Comparison of ENCODE assay signal across 19 cellular contexts in genomic region chr15:99978426-99978825, GRCh38.
"Had no signal": no experiment of that assay in that cellular context is flagged by ENCODE, and none has a peak within 500 bp of the region (broad histone marks: within the 10 kb centered on the region; RNA-seq: fewer than 3 reads in every experiment).

No MANE protein-coding gene starts in this region.

- H3K36me3 Mint-ChIP-seq: naive thymus-derived CD8-positive, alpha-beta T cell had no signal

- H3K4me1 Mint-ChIP-seq: naive thymus-derived CD8-positive, alpha-beta T cell had no signal

- H3K9me3 Mint-ChIP-seq: effector memory CD8-positive, alpha-beta T cell; naive thymus-derived CD8-positive, alpha-beta T cell had no signal

- H3K27me3 ChIP-seq: esophagus squamous epithelium, gastroesophageal sphincter, right atrium auricular region, sigmoid colon, stomach, transverse colon had no signal

- H3K4me3 ChIP-seq: esophagus squamous epithelium, gastroesophageal sphincter, mucosa of descending colon, right atrium auricular region, sigmoid colon, skin epidermis, stomach, thoracic aorta, transverse colon had no signal

- H3K27me3 Mint-ChIP-seq: naive thymus-derived CD8-positive, alpha-beta T cell had no signal

- H3K4me1 ChIP-seq: sigmoid colon, stomach, transverse colon had no signal

- H3K27ac ChIP-seq: esophagus squamous epithelium, gastroesophageal sphincter, neutrophil, right atrium auricular region, sigmoid colon, stomach, thoracic aorta, transverse colon had no signal

- H3K36me3 ChIP-seq: esophagus squamous epithelium, neutrophil, right atrium auricular region, sigmoid colon, thoracic aorta, transverse colon had no signal

- ATAC-seq: effector memory CD8-positive, alpha-beta T cell; gastroesophageal sphincter; left colon; mucosa of descending colon; naive thymus-derived CD8-positive, alpha-beta T cell had no signal

- H3K4me3 Mint-ChIP-seq: effector memory CD8-positive, alpha-beta T cell; naive thymus-derived CD8-positive, alpha-beta T cell had no signal

- H3K9me3 ChIP-seq: esophagus squamous epithelium, gastroesophageal sphincter, mucosa of descending colon, neutrophil, right atrium auricular region, sigmoid colon, stomach, thoracic aorta, transverse colon had no signal

- DNase-seq: effector memory CD8-positive, alpha-beta T cell; esophagus squamous epithelium; foreskin fibroblast; glutamatergic neuron; left colon; mammary epithelial cell; mucosa of descending colon; naive thymus-derived CD8-positive, alpha-beta T cell; sigmoid colon; stimulated activated CD4-positive, alpha-beta T cell treated with anti-CD3 and anti-CD28 coated beads, Interleukin-12 subunit alpha, Interleukin-12 subunit beta, amount 100 ng/mL, for 4 hours; stimulated activated naive CD4-positive, alpha-beta T cell; stomach; substantia nigra; transverse colon had no signal

- H3K27ac Mint-ChIP-seq: effector memory CD8-positive, alpha-beta T cell; naive thymus-derived CD8-positive, alpha-beta T cell had no signal
